Comparison of ENCODE assay signal across 30 cellular contexts in genomic region chr9:134173127-134174072, GRCh38. TPM values are rescaled to one million over a fixed set of nuclear protein-coding genes. Genes with fewer than 3 reads are reported as not detected.
DNase-seq lines count a peak whose midpoint lies in the region; ATAC-seq, FAIRE-seq and TF ChIP-seq lines count a peak whose summit lies in the region.
"Had no signal": no experiment of that assay in that cellular context is flagged by ENCODE, and none has a peak within 500 bp of the region (broad histone marks: within the 10 kb centered on the region; RNA-seq: fewer than 3 reads in every experiment).

No MANE protein-coding gene starts in this region.

- no peak for TF ChIP-seq POLR2A in HepG2 (IDR thresholded peaks at IDR 0.05; ENCODE audit: insufficient read depth in 1 of 2, low read depth in 2 of 2, low read length in 2 of 2)

- POLR2A ChIA-PET in HepG2 (lab: Yijun Ruan, JAX), result no interaction called here

- H3K4me1 ChIP-seq in HepG2 (ENCODE audit: insufficient read depth, low read length) (peaks cover 39% of the 10 kb centered on the region), osteoblast (ENCODE audit: insufficient read depth, low read length) (peaks cover 7% of the 10 kb centered on the region), aorta (ENCODE audit: control insufficient read depth in 1 of 2, insufficient read depth in 2 of 2, low read length in 2 of 2) (no peaks in the 10 kb centered on the region)

- CTCF ChIA-PET in HepG2 (lab: Yijun Ruan, JAX; ENCODE audit: low intra/inter-chr PET ratio, low total read pairs), result no interaction called here

- in situ Hi-C loops in HepG2 (cut with HindIII; ENCODE audit: extremely low pct_ligation_motif_present, low pct_unique_long_range_greater_than_20kb), result no loop called here

- TF ChIP-seq RAD21 in HepG2 (CRISPR knock-in tag; IDR thresholded peaks at IDR 0.05), result no peak

- H3K9ac ChIP-seq in HepG2 (ENCODE audit: insufficient read depth, low read depth, low read length), result no peak overlapping the region

- TF ChIP-seq CTCF in HepG2 (CRISPR knock-in tag; IDR thresholded peaks at IDR 0.05) (no peak), osteoblast (IDR thresholded peaks at IDR 0.05; ENCODE audit: extremely low read depth, low read depth, low read length) (no peak)

- intact Hi-C loops in left ventricle myocardium superior (cut with micrococcal nuclease) (no loop called here), cardiac septum (cut with DNase I) (no loop called here), HepG2 (cut with micrococcal nuclease; ENCODE audit: unreplicated experiment) (loop anchor here (5.0 to 10.0 kb wide), 4 partner anchors 44 to 189 kb away; partner anchors contain the start of gene RXRA), aorta (cut with DNase I) (loop anchor here in 1 of 2 donors (5.0 kb wide), 1 partner anchor 109 kb away; no protein-coding TSS in a partner anchor)

- H3K4me2 ChIP-seq in HepG2 (ENCODE audit: low read depth, low read length), result no peak overlapping the region
- H3K4me2 ChIP-seq in osteoblast (ENCODE audit: insufficient read depth, low read length), result no peak overlapping the region

- 67% methylated on average over 17 of the region's 46 CpGs for WGBS in HepG2 (ENCODE audit: low lambda C conversion rate)
- 88 to 89% methylated on average over 44 to 46 of the region's 46 CpGs for WGBS in aorta, 2 donors

- no peak for TF ChIP-seq EP300 in HepG2 (IDR thresholded peaks at IDR 0.05; ENCODE audit: low read depth in 2 of 2, low read length in 2 of 2)
- TF ChIP-seq EP300 in HepG2 (CRISPR knock-in tag; IDR thresholded peaks at IDR 0.05; ENCODE audit: borderline replicate concordance), result no peak

- DNase-seq in left ventricle myocardium superior, result peak; percentile 27
- no peak for DNase-seq in cardiac septum (ENCODE audit: low spot score)
- DNase-seq in HepG2 (ENCODE audit: low spot score), result no peak
- DNase-seq in osteoblast (ENCODE audit: insufficient read length, low spot score, missing footprints), result peak; percentile 66
- DNase-seq in aorta, result peak; percentile 42 to 74
- DNase-seq: activated CD4-positive, alpha-beta memory T cell treated with anti-CD3 and anti-CD28 coated beads for 36 hours; activated naive CD8-positive, alpha-beta T cell treated with anti-CD3 and anti-CD28 coated beads, Interleukin-2, amount 10 ng/mL, durations not matched to agents 7 days and 5 days; central memory CD4-positive, alpha-beta T cell; dermis blood vessel endothelial cell; DMS153; foreskin melanocyte; GOT3; hypothalamus; NCI-H1105; NCI-H1930; NCI-H226; NCI-H774; T-helper 17 cell had no signal

- no peak overlapping the region for H3K4me3 ChIP-seq in HepG2 (replicated peaks in 1 of 3; ENCODE audit: insufficient read depth in 1 of 3, low read depth in 2 of 3, low read length in 3 of 3)
- no peak overlapping the region for H3K4me3 ChIP-seq in osteoblast (ENCODE audit: insufficient read depth, low read length)
- no peak overlapping the region for H3K4me3 ChIP-seq in aorta (ENCODE audit: low read length in 2 of 2)
- H3K4me3 ChIP-seq: esophagus muscularis mucosa, left lung, mucosa of descending colon, skin epidermis, upper lobe of left lung had no signal

- no TSS peak for BruUV-seq in HepG2 (replicated peaks; lab: Mats Ljungman, UMichigan)

- no peaks in the 10 kb centered on the region for H3K9me3 ChIP-seq in HepG2 (ENCODE audit: low read length)
- H3K9me3 ChIP-seq in osteoblast (ENCODE audit: low read depth, low read length), result no peaks in the 10 kb centered on the region
- no peaks in the 10 kb centered on the region for H3K9me3 ChIP-seq in aorta (ENCODE audit: control insufficient read depth, low read length)
- H3K9me3 ChIP-seq: mucosa of descending colon had no signal

- FAIRE-seq in HepG2 (lab: Jason Lieb, UNC), result no peak

- H3K79me2 ChIP-seq in HepG2 (ENCODE audit: insufficient read depth, low read length) (no peaks in the 10 kb centered on the region), osteoblast (ENCODE audit: insufficient read depth, low read length) (no peaks in the 10 kb centered on the region)

- H3K27ac ChIP-seq in HepG2 (ENCODE audit: extremely low read length, insufficient read depth, low read length) (no peak overlapping the region), osteoblast (ENCODE audit: low read depth, low read length) (no peak overlapping the region), aorta (ENCODE audit: low read depth in 1 of 2, low read length in 2 of 2) (no peak overlapping the region)

- no peak for ATAC-seq in left ventricle myocardium superior
- ATAC-seq in HepG2, result no peak
- ATAC-seq in aorta (ENCODE audit: low FRiP score), result no peak
- ATAC-seq in HG03108 (IDR thresholded peaks at IDR 0.05; ENCODE audit: unreplicated experiment), result no peak
- ATAC-seq in HG02623 (IDR thresholded peaks at IDR 0.05; ENCODE audit: unreplicated experiment), result no peak
- no peak for ATAC-seq in HG03039 (IDR thresholded peaks at IDR 0.05; ENCODE audit: unreplicated experiment)
- ATAC-seq: activated CD4-positive, CD25-positive, alpha-beta regulatory T cell treated with anti-CD3 and anti-CD28 coated beads, Interleukin-2, amount 50 U/mL, for 24 hours; mucosa of descending colon; SK-N-SH treated with all-trans-retinoic acid at 6 μM for 48 hours; T-helper 17 cell had no signal

- H3K36me3 ChIP-seq in HepG2 (replicated peaks in 1 of 2; ENCODE audit: control insufficient read depth in 1 of 2, insufficient read depth in 2 of 2, low read length in 2 of 2), result no peaks in the 10 kb centered on the region
- H3K36me3 ChIP-seq in osteoblast (ENCODE audit: insufficient read depth, low read length), result no peaks in the 10 kb centered on the region
- no peaks in the 10 kb centered on the region for H3K36me3 ChIP-seq in aorta (ENCODE audit: control insufficient read depth in 1 of 2, insufficient read depth in 2 of 2, low read length in 1 of 2)
- H3K36me3 ChIP-seq: esophagus muscularis mucosa, left lung, upper lobe of left lung had no signal

- H2AFZ ChIP-seq in HepG2 (ENCODE audit: low read length) (no peak overlapping the region), osteoblast (ENCODE audit: low read length) (no peak overlapping the region)

- H3K27me3 ChIP-seq in HepG2 (ENCODE audit: control insufficient read depth in 1 of 2, insufficient read depth in 2 of 2, low read length in 2 of 2), result peaks cover 6 to 53% of the 10 kb centered on the region in 2 experiments; a peak in 4 of 5 replicates
- H3K27me3 ChIP-seq in osteoblast (ENCODE audit: insufficient read depth, low read length), result peaks cover 14% of the 10 kb centered on the region
- H3K27me3 ChIP-seq in aorta (ENCODE audit: control insufficient read depth in 1 of 2, insufficient read depth in 2 of 2, low read length in 1 of 2), result no peaks in the 10 kb centered on the region

- H4K20me1 ChIP-seq in HepG2 (ENCODE audit: insufficient read depth, low read length), result no peaks in the 10 kb centered on the region
- no peaks in the 10 kb centered on the region for H4K20me1 ChIP-seq in osteoblast (ENCODE audit: insufficient read depth, low read length)

RNA-seq across cellular contexts. Expression of gene RNU6ATAC, which starts 9.0 kb away (rescaled TPM):
- total RNA-seq in left ventricle myocardium superior (94.3 TPM), cardiac septum (214 TPM), HepG2 (2016; rRNA removed; fragmentation: Illumina TruSeq; extraction: Trizol) (894 TPM in 1 of 2 replicates, not detected in the other), osteoblast (not detected in 2 replicates), aorta (100 to 1,000 TPM; 119 to 181 TPM)
- 12,614 and 12,724 TPM in 2 replicates for total RNA-seq in HepG2 (2016; cell fraction: cytosol; rRNA removed; fragmentation: Illumina TruSeq; extraction: Trizol; ENCODE audit: low read depth)
- total RNA-seq in HepG2 (2016; cell fraction: insoluble cytoplasmic fraction; rRNA removed; fragmentation: Illumina TruSeq; extraction: Trizol), result 82.4 and 810 TPM in 2 replicates
- total RNA-seq in HepG2 (2016; cell fraction: membrane; rRNA removed; fragmentation: Illumina TruSeq; extraction: Trizol), result 600 and 628 TPM in 2 replicates
- 1,443 and 1,712 TPM in 2 replicates for total RNA-seq in HepG2 (2016; cell fraction: nucleus; rRNA removed; fragmentation: Illumina TruSeq; extraction: Trizol)
- polyA plus RNA-seq in HepG2 (2011; rRNA removed) (not detected in 2 replicates), aorta (not detected)
- polyA plus RNA-seq in HepG2 (2011; cell fraction: cytosol; rRNA removed), result not detected in 2 replicates
- not detected in 2 replicates for polyA plus RNA-seq in HepG2 (2011; cell fraction: nucleus; rRNA removed)
- not detected in 2 replicates for polyA plus RNA-seq in HepG2 (2012)
- polyA plus RNA-seq in HepG2 (2016; cell fraction: cytosol; fragmentation: Illumina TruSeq; extraction: Trizol; ENCODE audit: low read depth), result 76.0 TPM in 1 of 2 replicates, not detected in the other
- not detected in 2 replicates for polyA plus RNA-seq in HepG2 (2016; cell fraction: insoluble cytoplasmic fraction; fragmentation: Illumina TruSeq; extraction: Trizol; ENCODE audit: low read depth)
- not detected in 2 replicates for polyA plus RNA-seq in HepG2 (2016; cell fraction: membrane; fragmentation: Illumina TruSeq; extraction: Trizol; ENCODE audit: low read depth)
- polyA plus RNA-seq in HepG2 (2016; cell fraction: nucleus; fragmentation: Illumina TruSeq; extraction: Trizol; ENCODE audit: insufficient read depth, low read depth), result not detected in 2 replicates
- under 0.01 TPM in 2 replicates for polyA minus RNA-seq in HepG2 (2011; rRNA and poly(A)+ RNA removed; ENCODE audit: low replicate concordance)
- 1,413 and 1,463 TPM in 2 replicates for polyA minus RNA-seq in HepG2 (2011; cell fraction: cytosol; rRNA and poly(A)+ RNA removed)
- polyA minus RNA-seq in HepG2 (2011; cell fraction: nucleus; rRNA and poly(A)+ RNA removed), result under 0.01 TPM in 1 of 2 replicates, not detected in the other
- total RNA-seq: dermis blood vessel endothelial cell, subcutaneous adipose tissue had no signal
- polyA plus RNA-seq: neural cell had no signal

RNA-seq across cellular contexts. Expression of gene WDR5, which starts 37.5 kb away (rescaled TPM):
- 19.6 TPM for total RNA-seq in left ventricle myocardium superior
- total RNA-seq in cardiac septum, result 16.6 TPM
- 31.6 and 34.3 TPM in 2 replicates for total RNA-seq in HepG2 (2016; rRNA removed; fragmentation: Illumina TruSeq; extraction: Trizol)
- total RNA-seq in HepG2 (2016; cell fraction: cytosol; rRNA removed; fragmentation: Illumina TruSeq; extraction: Trizol; ENCODE audit: low read depth), result 25.8 and 28.6 TPM in 2 replicates
- total RNA-seq in HepG2 (2016; cell fraction: insoluble cytoplasmic fraction; rRNA removed; fragmentation: Illumina TruSeq; extraction: Trizol), result 24.3 and 33.8 TPM in 2 replicates
- total RNA-seq in HepG2 (2016; cell fraction: membrane; rRNA removed; fragmentation: Illumina TruSeq; extraction: Trizol), result 46.4 and 51.5 TPM in 2 replicates
- 25.3 and 27.9 TPM in 2 replicates for total RNA-seq in HepG2 (2016; cell fraction: nucleus; rRNA removed; fragmentation: Illumina TruSeq; extraction: Trizol)
- polyA plus RNA-seq in HepG2 (2011; rRNA removed), result 34.3 and 39.8 TPM in 2 replicates
- polyA plus RNA-seq in HepG2 (2011; cell fraction: cytosol; rRNA removed), result 37.7 and 41.2 TPM in 2 replicates
- 91.6 and 97.0 TPM in 2 replicates for polyA plus RNA-seq in HepG2 (2011; cell fraction: nucleus; rRNA removed)
- 39.5 and 43.5 TPM in 2 replicates for polyA plus RNA-seq in HepG2 (2012)
- 48.0 and 58.0 TPM in 2 replicates for polyA plus RNA-seq in HepG2 (2016; cell fraction: cytosol; fragmentation: Illumina TruSeq; extraction: Trizol; ENCODE audit: low read depth)
- polyA plus RNA-seq in HepG2 (2016; cell fraction: insoluble cytoplasmic fraction; fragmentation: Illumina TruSeq; extraction: Trizol; ENCODE audit: low read depth), result 39.5 and 47.9 TPM in 2 replicates
- polyA plus RNA-seq in HepG2 (2016; cell fraction: membrane; fragmentation: Illumina TruSeq; extraction: Trizol; ENCODE audit: low read depth), result 63.7 TPM in 2 replicates
- polyA plus RNA-seq in HepG2 (2016; cell fraction: nucleus; fragmentation: Illumina TruSeq; extraction: Trizol; ENCODE audit: insufficient read depth, low read depth), result 58.1 and 61.1 TPM in 2 replicates
- polyA minus RNA-seq in HepG2 (2011; rRNA and poly(A)+ RNA removed; ENCODE audit: low replicate concordance), result 23.7 and 57.9 TPM in 2 replicates
- polyA minus RNA-seq in HepG2 (2011; cell fraction: cytosol; rRNA and poly(A)+ RNA removed), result 18.7 and 21.8 TPM in 2 replicates
- polyA minus RNA-seq in HepG2 (2011; cell fraction: nucleus; rRNA and poly(A)+ RNA removed), result 35.8 and 44.5 TPM in 2 replicates
- total RNA-seq in osteoblast, result 17.4 and 17.7 TPM in 2 replicates
- total RNA-seq in aorta, result 10 to 100 TPM; 15.4 to 25.1 TPM
- 10 to 100 TPM; 11.5 to 14.9 TPM for polyA plus RNA-seq in aorta

Comparison
In these comparisons a context has a peak if more than half of its experiments do, and no peak if none do; other contexts are left out.
1. DNase-seq: peak in left ventricle myocardium superior (single experiment), osteoblast (single experiment) and aorta (2 of 2); none in cardiac septum (single experiment) and HepG2 (single experiment).
2. RNA of gene RNU6ATAC, which starts 9.0 kb away (total RNA-seq): 82.4 to 12,724 TPM in HepG2, 214 TPM in cardiac septum (single experiment), 119 to 181 TPM in aorta and 94.3 TPM in left ventricle myocardium superior (single experiment); not detected in osteoblast; every median in the first group is over 10 times any median in the second.